25 cellular contexts compared by ENCODE assay signal in the genomic region with DNA sequence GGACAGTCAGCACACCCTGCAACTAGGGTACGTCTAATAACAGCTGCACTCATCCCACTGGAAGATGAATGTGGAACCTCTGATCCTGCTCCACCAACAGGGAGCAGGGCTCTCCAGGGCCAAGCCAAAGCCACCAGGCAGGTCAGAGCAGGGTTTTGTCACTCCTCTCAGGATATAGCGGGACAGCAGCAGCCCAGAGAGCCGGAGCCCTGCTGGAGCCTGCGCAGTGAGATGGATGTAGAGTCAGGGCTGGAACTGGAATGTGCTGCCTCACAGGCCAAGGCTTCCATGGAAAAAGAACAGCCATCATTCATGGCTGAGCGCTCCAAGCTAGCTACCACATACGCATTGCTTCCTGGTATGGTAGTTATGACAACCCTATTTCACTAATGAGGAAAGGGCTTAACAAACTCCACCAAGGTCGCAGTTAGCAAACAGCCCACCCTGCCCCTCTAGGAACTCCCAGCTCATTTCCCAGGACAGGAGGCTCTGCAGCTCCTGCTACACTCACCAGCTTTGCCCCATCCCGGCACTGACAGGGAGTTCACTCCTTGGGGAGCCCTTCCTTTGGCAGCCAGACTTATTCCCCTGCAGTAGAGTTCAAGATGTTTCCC.
DNase-seq lines count a peak whose midpoint lies in the region; ATAC-seq, FAIRE-seq and TF ChIP-seq lines count a peak whose summit lies in the region.
"Had no signal": no experiment of that assay in that cellular context is flagged by ENCODE, and none has a peak within 500 bp of the region (broad histone marks: within the 10 kb centered on the region; RNA-seq: fewer than 3 reads in every experiment).

No MANE protein-coding gene starts in this region.

- H3F3A ChIP-seq in neural progenitor cell (ENCODE audit: low read depth): no peaks in the 10 kb centered on the region

- H3K27me3 ChIP-seq in BLaER1 (no peaks in the 10 kb centered on the region), neural progenitor cell (peaks cover 64% of the 10 kb centered on the region)
- H3K27me3 ChIP-seq: SJSA1 had no signal

- TF ChIP-seq CTCF in neural progenitor cell (IDR thresholded peaks at IDR 0.05): no peak

- H3K27ac ChIP-seq in BLaER1 (peak overlapping the region; percentile 7; the same call in 1 of the 2 replicates), neural progenitor cell (no peak overlapping the region)
- H3K27ac ChIP-seq: A549, SJSA1, thoracic aorta, VCaP had no signal

- H4K20me1 ChIP-seq in BLaER1: no peaks in the 10 kb centered on the region
- H4K20me1 ChIP-seq in neural progenitor cell (ENCODE audit: low read depth): peaks cover 4% of the 10 kb centered on the region

- ATAC-seq in GM19324 (IDR thresholded peaks at IDR 0.05; ENCODE audit: low FRiP score, unreplicated experiment) (no peak), GM19023 (IDR thresholded peaks at IDR 0.05; ENCODE audit: unreplicated experiment) (no peak), GM21528 (IDR thresholded peaks at IDR 0.05; ENCODE audit: low FRiP score, unreplicated experiment) (no peak)
- ATAC-seq: left colon; stimulated activated memory B cell treated with anti-CD40 and anti-IgM and Interleukin-4, amounts not matched to agents 10 μg/mL and 1 μg/mL and 100 μg/mL, for 72 hours had no signal

- FAIRE-seq in RCC 7860 (lab: Jason Lieb, UNC): no peak
- FAIRE-seq: A549, G401.6, HTR-8/SVneo had no signal

- peaks cover 77% of the 10 kb centered on the region for H3K4me1 Mint-ChIP-seq in neural progenitor cell
- H3K4me1 Mint-ChIP-seq: stimulated activated memory B cell treated with anti-CD40 and anti-IgM and Interleukin-4, amounts not matched to agents 10 μg/mL and 1 μg/mL and 100 μg/mL, for 72 hours had no signal

- H3K9ac ChIP-seq in BLaER1: no peak overlapping the region; the same call in 1 of the 2 replicates
- no peak overlapping the region for H3K9ac ChIP-seq in neural progenitor cell

- peak overlapping the region; percentile 89 for H3K4me2 ChIP-seq in BLaER1
- H3K4me2 ChIP-seq in neural progenitor cell: no peak overlapping the region
- H3K4me2 ChIP-seq: A549 had no signal

- H2AFZ ChIP-seq in neural progenitor cell (replicated peaks): no peak overlapping the region

- no peaks in the 10 kb centered on the region for H3K36me3 ChIP-seq in BLaER1
- no peaks in the 10 kb centered on the region for H3K36me3 ChIP-seq in neural progenitor cell
- H3K36me3 ChIP-seq: SJSA1, thoracic aorta had no signal

- DNase-seq in RCC 7860 (ENCODE audit: low spot score) (peak; percentile 45), iris pigment epithelial cell (ENCODE audit: low read depth) (peak; percentile 17), neural progenitor cell (ENCODE audit: low spot score) (peak; percentile 39), EL (no peak)
- DNase-seq: activated CD4-positive, alpha-beta T cell treated with anti-CD3 and anti-CD28 coated beads, Interleukin-2, amount 50 U/mL, for 1 hour; activated CD8-positive, alpha-beta memory T cell treated with anti-CD3 and anti-CD28 coated beads, Interleukin-2, amount 50 U/mL, for 48 hours; activated effector memory CD4-positive, alpha-beta T cell treated with Interleukin-2 at 50 U/mL for 16 hours; caudate nucleus; dermis blood vessel endothelial cell; foreskin melanocyte; H9; left colon; NCI-H1092 treated with DMSO at 0.1 percent for 48 hours; NCI-H2029 treated with DMSO at 0.1 percent for 48 hours had no signal

- no peaks in the 10 kb centered on the region for H3K36me3 Mint-ChIP-seq in neural progenitor cell
- H3K36me3 Mint-ChIP-seq: stimulated activated memory B cell treated with anti-CD40 and anti-IgM and Interleukin-4, amounts not matched to agents 10 μg/mL and 1 μg/mL and 100 μg/mL, for 72 hours had no signal

- H3K9me3 ChIP-seq in BLaER1: no peaks in the 10 kb centered on the region
- no peaks in the 10 kb centered on the region for H3K9me3 ChIP-seq in neural progenitor cell (ENCODE audit: low read depth)
- H3K9me3 ChIP-seq: A549, SJSA1, thoracic aorta had no signal

- H3K4me1 ChIP-seq in BLaER1 (peaks cover 99% of the 10 kb centered on the region), neural progenitor cell (peaks cover 16% of the 10 kb centered on the region)
- H3K4me1 ChIP-seq: A549 had no signal

- H3K4me3 ChIP-seq in BLaER1 (peak overlapping the region; percentile 5; the same call in 1 of the 2 replicates), neural progenitor cell (no peak overlapping the region)
- H3K4me3 ChIP-seq: A549, SJSA1, thoracic aorta had no signal

- H3K4me3 Mint-ChIP-seq in neural progenitor cell: no peak overlapping the region
- H3K4me3 Mint-ChIP-seq: H9; stimulated activated memory B cell treated with anti-CD40 and anti-IgM and Interleukin-4, amounts not matched to agents 10 μg/mL and 1 μg/mL and 100 μg/mL, for 72 hours had no signal

- H3K79me2 ChIP-seq in neural progenitor cell (ENCODE audit: low read depth): no peaks in the 10 kb centered on the region

- H3K27me3 Mint-ChIP-seq in neural progenitor cell (ENCODE audit: insufficient read depth, low read depth): peaks cover 15% of the 10 kb centered on the region

- H3K9me3 Mint-ChIP-seq in neural progenitor cell: no peaks in the 10 kb centered on the region
- H3K9me3 Mint-ChIP-seq: stimulated activated memory B cell treated with anti-CD40 and anti-IgM and Interleukin-4, amounts not matched to agents 10 μg/mL and 1 μg/mL and 100 μg/mL, for 72 hours had no signal

- H3K27ac Mint-ChIP-seq in neural progenitor cell: peak overlapping the region; percentile 91
- H3K27ac Mint-ChIP-seq: H9; stimulated activated memory B cell treated with anti-CD40 and anti-IgM and Interleukin-4, amounts not matched to agents 10 μg/mL and 1 μg/mL and 100 μg/mL, for 72 hours had no signal
